Comparison of ENCODE assay signal across 15 cellular contexts in the genomic region with DNA sequence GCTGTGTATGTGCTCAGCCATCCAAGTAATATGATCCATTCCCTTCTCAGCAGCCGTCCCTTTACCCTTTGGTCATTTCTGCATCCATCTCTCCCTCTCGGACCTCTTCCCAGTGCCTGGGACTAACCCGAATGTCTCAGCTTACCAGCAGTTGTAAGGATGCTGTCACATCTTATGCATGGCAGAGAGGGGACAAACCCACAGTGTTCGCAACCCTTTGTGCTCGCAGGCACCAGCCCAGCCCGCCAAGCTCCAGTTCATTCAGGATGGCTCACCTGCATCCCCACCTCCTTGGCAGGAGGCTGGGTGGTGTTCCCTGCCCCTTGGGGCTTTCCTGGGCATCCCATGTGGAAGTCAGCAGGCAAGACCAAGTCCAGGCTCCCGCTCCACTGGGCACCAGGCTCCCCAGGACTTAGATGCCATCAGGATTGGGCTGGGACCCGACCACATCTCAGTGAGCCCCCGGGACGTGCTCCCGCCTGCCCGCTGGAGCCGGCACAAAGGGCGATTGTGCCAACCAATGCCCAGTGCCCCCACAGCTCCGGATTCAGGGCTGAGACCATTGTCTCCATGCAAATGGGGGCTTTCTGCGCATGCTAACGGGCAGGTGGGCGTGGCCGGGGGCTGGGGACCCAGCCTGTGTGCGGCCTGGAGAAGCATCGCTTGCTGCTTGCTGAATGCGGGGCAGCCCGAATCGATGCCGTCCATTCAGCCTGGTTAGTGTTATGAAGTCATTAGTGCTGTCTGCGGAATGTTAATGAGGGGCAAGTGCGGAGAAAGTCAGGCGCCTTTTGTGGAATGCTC.
A peak's percentile ranks its signal among the peaks of the same experiment; 100 is the strongest.
DNase-seq lines count a peak whose midpoint lies in the region; ATAC-seq and TF ChIP-seq lines count a peak whose summit lies in the region.
"Had no signal": no experiment of that assay in that cellular context is flagged by ENCODE, and none has a peak within 500 bp of the region (broad histone marks: within the 10 kb centered on the region; RNA-seq: fewer than 3 reads in every experiment).

No MANE protein-coding gene starts in this region.

- H3K27ac ChIP-seq in upper lobe of right lung: no peak overlapping the region
- H3K27ac ChIP-seq: gastroesophageal sphincter, neutrophil had no signal

- no peaks in the 10 kb centered on the region for H3K27me3 Mint-ChIP-seq in central memory CD8-positive, alpha-beta T cell
- H3K27me3 Mint-ChIP-seq in endothelial cell (ENCODE audit: unreplicated experiment): peaks cover 9% of the 10 kb centered on the region
- H3K27me3 Mint-ChIP-seq: T-cell had no signal

- H3K36me3 ChIP-seq in upper lobe of right lung: no peaks in the 10 kb centered on the region
- H3K36me3 ChIP-seq: gastroesophageal sphincter, MG63 had no signal

- no peak overlapping the region for H3K4me3 Mint-ChIP-seq in central memory CD8-positive, alpha-beta T cell
- no peak overlapping the region for H3K4me3 Mint-ChIP-seq in endothelial cell (ENCODE audit: unreplicated experiment)
- H3K4me3 Mint-ChIP-seq: T-cell had no signal

- no peak for TF ChIP-seq CTCF in upper lobe of right lung (IDR thresholded peaks at IDR 0.05)
- TF ChIP-seq CTCF in foreskin fibroblast (IDR thresholded peaks at IDR 0.05; ENCODE audit: low read depth, low read length): no peak
- TF ChIP-seq CTCF in endothelial cell (IDR thresholded peaks at IDR 0.05; ENCODE audit: unreplicated experiment): no peak

- no peaks in the 10 kb centered on the region for H3K4me1 ChIP-seq in upper lobe of right lung
- H3K4me1 ChIP-seq: gastroesophageal sphincter had no signal

- H3K4me1 Mint-ChIP-seq in central memory CD8-positive, alpha-beta T cell: no peaks in the 10 kb centered on the region
- H3K4me1 Mint-ChIP-seq in endothelial cell (ENCODE audit: unreplicated experiment): no peaks in the 10 kb centered on the region
- H3K4me1 Mint-ChIP-seq: T-cell had no signal

- intact Hi-C loops in left ventricle myocardium superior (cut with micrococcal nuclease): no loop called here
- intact Hi-C loops in cardiac septum (cut with DNase I): no loop called here
- intact Hi-C loops in upper lobe of right lung (cut with DNase I): no loop called here

- H3K36me3 Mint-ChIP-seq in central memory CD8-positive, alpha-beta T cell (ENCODE audit: insufficient read depth): no peaks in the 10 kb centered on the region
- peaks cover 24% of the 10 kb centered on the region for H3K36me3 Mint-ChIP-seq in endothelial cell (ENCODE audit: low read depth, unreplicated experiment)

- H3K4me3 ChIP-seq in upper lobe of right lung: no peak overlapping the region
- H3K4me3 ChIP-seq in foreskin fibroblast (ENCODE audit: low read depth in 1 of 2, low read length in 2 of 2): no peak overlapping the region
- H3K4me3 ChIP-seq: gastroesophageal sphincter, MG63 had no signal

- H3K27ac Mint-ChIP-seq in central memory CD8-positive, alpha-beta T cell (ENCODE audit: low read depth): no peak overlapping the region
- H3K27ac Mint-ChIP-seq in endothelial cell (ENCODE audit: unreplicated experiment): no peak overlapping the region
- H3K27ac Mint-ChIP-seq: T-cell had no signal

- DNase-seq in left ventricle myocardium superior (peak; percentile 18), cardiac septum (ENCODE audit: low spot score) (no peak), medulla oblongata (ENCODE audit: extremely low spot score) (peak; percentile 83), upper lobe of right lung (peak; percentile 52), foreskin fibroblast (no peak), endothelial cell (ENCODE audit: low spot score) (no peak)
- DNase-seq in central memory CD8-positive, alpha-beta T cell (ENCODE audit: low spot score in 2 of 2): peak; percentile 5 to 9
- DNase-seq: activated CD4-positive, alpha-beta T cell treated with anti-CD3 and anti-CD28 coated beads for 1 hour; MG63; NCI-H446; PC-3 had no signal

- no peaks in the 10 kb centered on the region for H3K9me3 Mint-ChIP-seq in central memory CD8-positive, alpha-beta T cell
- no peaks in the 10 kb centered on the region for H3K9me3 Mint-ChIP-seq in endothelial cell (ENCODE audit: unreplicated experiment)

- H3K9me3 ChIP-seq in upper lobe of right lung: no peaks in the 10 kb centered on the region
- H3K9me3 ChIP-seq: gastroesophageal sphincter, MG63, neutrophil had no signal

- no peaks in the 10 kb centered on the region for H3K27me3 ChIP-seq in upper lobe of right lung
- H3K27me3 ChIP-seq: gastroesophageal sphincter, MG63, neutrophil had no signal

- no peak for ATAC-seq in left ventricle myocardium superior
- no peak for ATAC-seq in central memory CD8-positive, alpha-beta T cell (replicated peaks; ENCODE audit: extremely low read depth, poor library complexity, severe bottlenecking)
- no peak for ATAC-seq in upper lobe of right lung
- no peak for ATAC-seq in GM18868 (IDR thresholded peaks at IDR 0.05; ENCODE audit: unreplicated experiment)
- ATAC-seq: gastroesophageal sphincter, PC-3, T-cell had no signal

Comparison
In these comparisons a context has a peak if more than half of its experiments do, and no peak if none do; other contexts are left out.
1. DNase-seq: peak in left ventricle myocardium superior (single experiment), central memory CD8-positive, alpha-beta T cell (2 of 2), medulla oblongata (single experiment) and upper lobe of right lung (single experiment); none in cardiac septum (single experiment), foreskin fibroblast (0 of 2) and endothelial cell (single experiment).